21 cellular contexts compared by ENCODE assay signal in genomic region chr2:137206064-137206463, GRCh38.
"Had no signal": no experiment of that assay in that cellular context is flagged by ENCODE, and none has a peak within 500 bp of the region (broad histone marks: within the 10 kb centered on the region; RNA-seq: fewer than 3 reads in every experiment).

No MANE protein-coding gene starts in this region.

- ATAC-seq: effector memory CD8-positive, alpha-beta T cell; left lobe of liver; mucosa of descending colon; naive thymus-derived CD8-positive, alpha-beta T cell; psoas muscle; sciatic nerve; stimulated activated memory B cell treated with anti-CD40 and anti-IgM and Interleukin-4, amounts not matched to agents 10 μg/mL and 1 μg/mL and 100 μg/mL, for 72 hours; upper lobe of right lung had no signal

- DNase-seq: effector memory CD8-positive, alpha-beta T cell; foreskin melanocyte; head of caudate nucleus; hippocampal formation; kidney glomerular epithelial cell; mammary epithelial cell; mucosa of descending colon; naive thymus-derived CD8-positive, alpha-beta T cell; psoas muscle; spleen; stimulated activated CD4-positive, alpha-beta T cell treated with anti-CD3 and anti-CD28 coated beads, Interleukin-15, amount 100 ng/mL, for 24 hours; stimulated activated CD4-positive, alpha-beta T cell treated with anti-CD3 and anti-CD28 coated beads, Interleukin-1b, Interleukin-23, amount 100 ng/mL, for 48 hours; stimulated activated CD4-positive, alpha-beta T cell treated with anti-CD3 and anti-CD28 coated beads, Interleukin-4, amount 100 ng/mL, for 24 hours; testis; upper lobe of right lung had no signal

- H3K27ac ChIP-seq: neutrophil, psoas muscle, spleen, testis, tibial nerve, upper lobe of right lung, vagina had no signal

- H3K36me3 ChIP-seq: neutrophil, spleen, tibial nerve, upper lobe of right lung, vagina had no signal

- H3K9me3 ChIP-seq: mucosa of descending colon, neutrophil, psoas muscle, spleen, testis, tibial nerve, upper lobe of right lung, vagina had no signal

- H3K27me3 ChIP-seq: neutrophil, spleen, testis, tibial nerve, upper lobe of right lung, vagina had no signal

- H3K4me3 ChIP-seq: mucosa of descending colon, psoas muscle, spleen, testis, tibial nerve, upper lobe of right lung, vagina had no signal

- H3K4me1 ChIP-seq: psoas muscle, spleen, testis, tibial nerve, upper lobe of right lung, vagina had no signal
